In the genomic region with DNA sequence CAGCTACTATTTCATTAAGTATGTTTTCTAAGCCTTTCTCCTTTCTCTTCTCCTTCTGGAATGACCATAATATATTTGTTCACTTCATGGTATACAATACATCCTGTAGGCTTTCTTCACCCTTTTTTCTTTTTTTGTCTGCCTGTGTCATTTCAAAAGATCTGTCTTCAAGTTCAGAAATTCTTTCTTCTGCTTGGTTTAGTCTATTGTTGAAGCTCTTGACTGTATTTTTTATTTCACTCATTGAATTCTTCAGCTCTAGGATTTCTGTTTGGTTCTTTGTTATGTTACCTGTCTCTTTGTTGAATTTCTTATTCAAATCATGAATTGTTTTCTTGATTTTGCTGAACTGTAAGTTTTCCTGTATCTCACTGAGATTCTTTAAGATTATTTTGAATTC, we compare ENCODE assay signal across 1 cellular context.
TF ChIP-seq lines count a peak whose summit lies in the region.

No MANE protein-coding gene starts in this region.

TF ChIP-seq in K562, 482 proteins besides CTCF, POLR2A, EP300 and RAD21 (continued from another document):
- TF ChIP-seq GMEB1 (CRISPR knock-in tag; IDR thresholded peaks at IDR 0.05) (no peak), HMGN3 (IDR thresholded peaks at IDR 0.05; ENCODE audit: borderline replicate concordance, extremely low read depth, insufficient read length, low read depth, low read length) (no peak), ZNF507 (tag; conservative IDR thresholded peaks at IDR 0.05) (no peak), LEF1 (IDR thresholded peaks at IDR 0.05) (no peak), THRB (CRISPR knock-in tag; conservative IDR thresholded peaks at IDR 0.05) (no peak), MAZ (CRISPR knock-in tag; conservative IDR thresholded peaks at IDR 0.05 in 1 of 2, IDR thresholded peaks at IDR 0.05 in 1 of 2) (no peak), RFX7 (CRISPR knock-in tag; IDR thresholded peaks at IDR 0.05) (no peak), MED1 (CRISPR knock-in tag; IDR thresholded peaks at IDR 0.05; ENCODE audit: borderline replicate concordance) (no peak), TRIM28 (IDR thresholded peaks at IDR 0.05) (peak; percentile 94), NCOR1 (IDR thresholded peaks at IDR 0.05) (no peak), JUN (IDR thresholded peaks at IDR 0.05; ENCODE audit: borderline replicate concordance, low read depth, low read length) (no peak), JUN (CRISPR knock-in tag; IDR thresholded peaks at IDR 0.05; ENCODE audit: borderline replicate concordance) (no peak), C11orf30 (IDR thresholded peaks at IDR 0.05; ENCODE audit: low read depth) (no peak), CREM (IDR thresholded peaks at IDR 0.05; ENCODE audit: low read depth) (no peak), AFF4 (CRISPR knock-in tag; IDR thresholded peaks at IDR 0.05) (no peak), ZNF316 (IDR thresholded peaks at IDR 0.05) (0 out of 2 replicates have a peak, but pooled peaks have one; percentile 7), TBL1XR1 (IDR thresholded peaks at IDR 0.05; ENCODE audit: low read length in 2 of 2) (no peak), NR3C1 (CRISPR knock-in tag; IDR thresholded peaks at IDR 0.05) (no peak), CREB5 (CRISPR knock-in tag; IDR thresholded peaks at IDR 0.05) (no peak), ZNF277 (CRISPR knock-in tag; IDR thresholded peaks at IDR 0.05; ENCODE audit: borderline replicate concordance) (no peak), U2AF1 (optimal IDR thresholded peaks at IDR 0.05; ENCODE audit: low read depth, low read length) (no peak), NFIX (CRISPR knock-in tag; IDR thresholded peaks at IDR 0.05; ENCODE audit: low read depth) (no peak), HLTF (IDR thresholded peaks at IDR 0.05) (0 out of 2 replicates have a peak, but pooled peaks have one; percentile 65), NBN (IDR thresholded peaks at IDR 0.05; ENCODE audit: low read depth) (no peak), SMARCE1 (IDR thresholded peaks at IDR 0.05) (no peak), ETS1 (conservative IDR thresholded peaks at IDR 0.05; ENCODE audit: control insufficient read depth, low read depth, low read length) (no peak), ZEB2 (IDR thresholded peaks at IDR 0.05) (peak; percentile 42; the same call in 1 of the 2 replicates), CREB3 (tag; conservative IDR thresholded peaks at IDR 0.05; ENCODE audit: low read depth) (no peak), CBX3 (IDR thresholded peaks at IDR 0.05; ENCODE audit: borderline replicate concordance in 1 of 2, low read length in 2 of 2) (peak in 1 of 2 experiments; percentile 60; a peak in 1 of 3 replicates), ZBTB17 (CRISPR knock-in tag; IDR thresholded peaks at IDR 0.05) (no peak), TRIM24 (IDR thresholded peaks at IDR 0.05) (peak in 1 of 2 experiments; percentile 36; a peak in 1 of 4 replicates)
- TF ChIP-seq, protein P1, sequence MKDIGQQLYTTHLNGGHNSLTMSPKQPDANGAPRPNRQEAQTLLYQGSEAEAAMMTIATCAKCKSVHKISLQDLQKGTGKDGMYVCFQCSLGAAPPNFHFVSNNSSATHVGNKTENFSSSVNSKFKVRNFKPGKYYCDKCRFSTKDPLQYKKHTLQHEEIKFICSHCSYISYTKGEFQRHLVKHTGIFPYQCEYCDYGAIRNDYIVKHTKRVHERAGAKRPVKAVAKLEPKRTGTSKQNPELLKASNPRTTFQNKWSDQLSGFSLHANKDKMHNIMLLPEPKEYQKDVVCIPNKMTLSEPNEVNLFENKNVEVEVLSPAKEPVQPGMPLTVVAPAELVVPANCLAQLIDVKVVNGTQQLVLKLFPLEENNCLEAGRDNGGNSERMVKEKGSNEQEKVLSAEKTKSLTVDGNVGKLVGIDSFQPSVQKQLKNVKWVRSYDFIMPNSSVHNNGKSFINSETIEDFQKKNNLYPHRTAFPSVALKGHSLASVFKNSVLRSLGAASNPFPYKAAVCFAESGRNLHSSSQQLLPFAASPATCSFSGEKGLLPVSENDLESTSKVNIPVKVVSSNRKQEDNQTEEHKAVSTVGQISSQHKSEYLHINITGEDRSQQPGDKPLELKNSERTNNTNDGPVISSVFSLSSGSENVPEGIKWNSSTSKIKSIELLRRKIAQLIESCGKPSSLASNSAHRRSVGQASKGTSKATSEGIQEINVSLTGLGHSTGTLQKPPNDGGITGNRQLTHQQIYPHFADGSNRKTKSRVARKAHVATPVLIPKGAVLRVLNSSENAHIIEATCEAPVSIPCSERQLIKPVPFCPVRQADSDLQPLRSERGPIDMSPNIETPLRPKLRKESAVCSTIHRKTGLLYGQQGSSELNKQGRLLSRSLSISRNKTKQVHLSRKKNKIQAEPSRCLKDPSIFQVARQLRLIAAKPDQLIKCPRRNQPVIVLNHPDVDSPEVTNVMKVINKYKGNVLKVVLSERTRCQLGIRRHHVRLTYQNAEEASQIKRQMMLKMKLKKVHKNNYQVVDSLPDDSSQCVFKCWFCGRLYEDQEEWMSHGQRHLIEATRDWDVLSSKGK (CRISPR knock-in tag; IDR thresholded peaks at IDR 0.05): no peak
